ENCODE assay signal across 24 cellular contexts in genomic region chr7:97015279-97015678, GRCh38. TPM values are rescaled to one million over a fixed set of nuclear protein-coding genes. Genes with fewer than 3 reads are reported as not detected.
"Had no signal": no experiment of that assay in that cellular context is flagged by ENCODE, and none has a peak within 500 bp of the region (broad histone marks: within the 10 kb centered on the region; RNA-seq: fewer than 3 reads in every experiment).

No MANE protein-coding gene starts in this region.

- H3K36me3 ChIP-seq: heart left ventricle, pancreas, sigmoid colon, upper lobe of left lung had no signal

- DNase-seq: activated CD4-positive, alpha-beta T cell treated with anti-CD3 and anti-CD28 coated beads for 1 hour; activated CD8-positive, alpha-beta memory T cell treated with anti-CD3 and anti-CD28 coated beads for 24 hours; activated CD8-positive, alpha-beta memory T cell treated with anti-CD3 and anti-CD28 coated beads, Interleukin-2, amount 50 U/mL, for 48 hours; activated effector memory CD4-positive, alpha-beta T cell treated with anti-CD3 and anti-CD28 coated beads, Interleukin-2, amount 50 U/mL, for 16 hours; activated T-cell treated with anti-CD3 and anti-CD28 coated beads, Interleukin-2, amount 50 U/mL, for 48 hours; effector CD4-positive, alpha-beta T cell; heart left ventricle; left cardiac atrium; mesendoderm; naive thymus-derived CD8-positive, alpha-beta T cell; pancreas; sigmoid colon; stimulated activated CD4-positive, alpha-beta T cell treated with anti-CD3 and anti-CD28 coated beads, Interleukin-4, amount 100 ng/mL, for 24 hours; testis; upper lobe of left lung had no signal

- H3K27ac ChIP-seq: heart left ventricle, pancreas, sigmoid colon, testis, upper lobe of left lung had no signal

- H3K4me3 Mint-ChIP-seq: activated naive CD4-positive, alpha-beta T cell treated with anti-CD3 and anti-CD28 coated beads, Interleukin-2, amount 50 U/mL, for 24 hours; naive thymus-derived CD8-positive, alpha-beta T cell; stimulated activated effector memory CD8-positive, alpha-beta T cell treated with anti-CD3 and anti-CD28 coated beads, Interleukin-12 subunit alpha, Interleukin-12 subunit beta, amount 100 ng/mL, for 72 hours; T-helper 1 cell treated with Interleukin-12 subunit alpha and Interleukin-12 subunit beta and Interleukin-4 antibody, amounts not matched to agents 30 μg/mL and 1 μg/mL, for 36 hours had no signal

- H3K9me3 ChIP-seq: heart left ventricle, pancreas, sigmoid colon, testis, upper lobe of left lung had no signal

- H3K4me3 ChIP-seq: heart left ventricle, pancreas, sigmoid colon, testis, upper lobe of left lung had no signal

- H3K36me3 Mint-ChIP-seq: stimulated activated effector memory CD8-positive, alpha-beta T cell treated with anti-CD3 and anti-CD28 coated beads, Interleukin-12 subunit alpha, Interleukin-12 subunit beta, amount 100 ng/mL, for 72 hours had no signal

- H3K27ac Mint-ChIP-seq: activated naive CD4-positive, alpha-beta T cell treated with anti-CD3 and anti-CD28 coated beads, Interleukin-2, amount 50 U/mL, for 24 hours; stimulated activated effector memory CD8-positive, alpha-beta T cell treated with anti-CD3 and anti-CD28 coated beads, Interleukin-12 subunit alpha, Interleukin-12 subunit beta, amount 100 ng/mL, for 72 hours; T-helper 1 cell treated with Interleukin-12 subunit alpha and Interleukin-12 subunit beta and Interleukin-4 antibody, amounts not matched to agents 30 μg/mL and 1 μg/mL, for 36 hours had no signal

- H3K27me3 ChIP-seq: testis had no signal

- FAIRE-seq: astrocyte, bronchial epithelial cell, frontal cortex, pancreas had no signal

- ATAC-seq: heart left ventricle; left cardiac atrium; naive thymus-derived CD8-positive, alpha-beta T cell; pancreas; stimulated activated effector memory CD8-positive, alpha-beta T cell treated with anti-CD3 and anti-CD28 coated beads, Interleukin-12 subunit alpha, Interleukin-12 subunit beta, amount 100 ng/mL, for 72 hours had no signal

RNA-seq across cellular contexts. Expression of gene DLX5, which starts 9.4 kb away (rescaled TPM):
- total RNA-seq: bronchial epithelial cell; cerebellum; naive thymus-derived CD8-positive, alpha-beta T cell; pancreas; pulmonary artery endothelial cell; upper lobe of left lung had no signal
- polyA plus RNA-seq: naive thymus-derived CD8-positive, alpha-beta T cell had no signal

RNA-seq across cellular contexts. Expression of gene DLX6, which starts 9.9 kb away (rescaled TPM):
- total RNA-seq: bronchial epithelial cell; cerebellum; naive thymus-derived CD8-positive, alpha-beta T cell; pancreas; pulmonary artery endothelial cell; upper lobe of left lung had no signal
- polyA plus RNA-seq: adipose tissue; heart left ventricle; naive thymus-derived CD8-positive, alpha-beta T cell had no signal
